In the genomic region with DNA sequence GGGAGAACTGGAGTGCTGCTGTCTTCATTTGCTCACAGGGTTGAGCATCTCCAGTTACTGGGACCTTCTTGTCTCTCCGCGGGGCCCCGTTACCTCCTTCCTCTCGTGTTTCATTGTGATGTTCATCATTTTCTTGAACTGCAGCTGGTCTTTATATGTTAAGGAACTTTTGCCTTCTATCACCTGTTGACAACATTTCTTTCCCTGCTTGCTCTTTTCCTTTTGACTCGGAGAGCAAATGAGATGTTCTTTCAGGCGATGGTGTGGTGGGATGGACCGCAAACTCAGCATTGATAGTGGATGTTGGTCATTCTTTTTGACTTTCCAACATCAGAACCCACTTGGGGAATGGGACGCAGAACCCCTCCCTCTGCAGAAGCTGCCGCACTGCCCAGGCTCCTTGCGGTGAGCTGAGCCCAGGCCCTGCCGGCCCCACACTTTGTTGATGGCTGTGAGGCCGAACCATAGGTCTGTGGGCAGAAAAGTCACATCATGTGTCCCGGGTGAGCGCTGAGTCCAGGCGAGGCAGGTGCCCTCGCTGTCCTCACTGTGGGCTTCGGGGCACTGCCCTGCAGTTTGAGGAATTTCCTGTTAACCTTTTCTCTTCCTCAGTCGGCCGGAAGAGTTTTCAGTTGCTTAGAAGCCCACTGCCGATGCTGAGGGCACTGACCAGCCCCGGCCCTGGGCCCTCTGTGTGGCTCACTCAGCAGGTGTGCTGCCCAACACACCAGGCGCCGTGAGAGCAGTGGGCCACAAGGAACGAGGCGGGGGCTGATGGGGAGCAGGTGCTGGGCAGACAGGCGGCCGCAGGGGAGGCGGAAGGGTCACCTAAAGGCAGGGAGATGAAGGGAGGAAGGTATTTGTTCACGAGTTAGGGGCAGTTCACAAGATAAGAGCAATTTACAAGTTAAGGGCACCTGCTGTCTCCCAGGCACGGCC, we compare ENCODE assay signal across 17 cellular contexts. TPM values are rescaled to one million over a fixed set of nuclear protein-coding genes. Genes with fewer than 3 reads are reported as not detected.
DNase-seq lines count a peak whose midpoint lies in the region; ATAC-seq, FAIRE-seq and TF ChIP-seq lines count a peak whose summit lies in the region.
"Had no signal": no experiment of that assay in that cellular context is flagged by ENCODE, and none has a peak within 500 bp of the region (broad histone marks: within the 10 kb centered on the region; RNA-seq: fewer than 3 reads in every experiment).

No MANE protein-coding gene starts in this region.

- TF ChIP-seq POLR2A in HepG2 (IDR thresholded peaks at IDR 0.05; ENCODE audit: insufficient read depth in 1 of 2, low read depth in 2 of 2, low read length in 2 of 2) (no peak; a peak in 1 of 4 replicates), right lobe of liver (IDR thresholded peaks at IDR 0.05) (no peak)

- WGBS in HepG2 (ENCODE audit: low lambda C conversion rate), result 57% methylated on average over 29 of the region's 30 CpGs
- 77% methylated on average over 16 of the region's 30 CpGs for WGBS in right lobe of liver (ENCODE audit: insufficient coverage, low coverage, low lambda C conversion rate, missing lambda C conversion rate)

- peaks cover 4 to 21% of the 10 kb centered on the region in 2 experiments; a peak in 3 of 5 replicates for H3K27me3 ChIP-seq in HepG2 (ENCODE audit: control insufficient read depth in 1 of 2, insufficient read depth in 2 of 2, low read length in 2 of 2)
- no peaks in the 10 kb centered on the region for H3K27me3 ChIP-seq in right lobe of liver
- H3K27me3 ChIP-seq in RWPE2 (ENCODE audit: insufficient read depth, poor library complexity, severe bottlenecking), result no peaks in the 10 kb centered on the region
- H3K27me3 ChIP-seq: BLaER1 treated with 17β-estradiol and CSF1 and Interleukin-3, amounts not matched to agents 10 nM and 100 nM had no signal

- CTCF ChIA-PET in HepG2 (lab: Yijun Ruan, JAX; ENCODE audit: low intra/inter-chr PET ratio, low total read pairs), result no interaction called here

- no peak overlapping the region for H3K27ac ChIP-seq in HepG2 (ENCODE audit: extremely low read length, insufficient read depth, low read length)
- H3K27ac ChIP-seq in right lobe of liver, result no peak overlapping the region
- H3K27ac ChIP-seq in RWPE2 (ENCODE audit: poor library complexity, severe bottlenecking), result no peak overlapping the region
- H3K27ac ChIP-seq in substantia nigra (ENCODE audit: low read depth, low read length, poor library complexity, severe bottlenecking), result no peak overlapping the region
- H3K27ac ChIP-seq: BLaER1 treated with 17β-estradiol and CSF1 and Interleukin-3, amounts not matched to agents 10 nM and 100 nM had no signal

- H3K4me2 ChIP-seq in HepG2 (ENCODE audit: low read depth, low read length), result no peak overlapping the region
- H3K4me2 ChIP-seq: BLaER1 treated with 17β-estradiol and CSF1 and Interleukin-3, amounts not matched to agents 10 nM and 100 nM had no signal

- ATAC-seq in HepG2 (peak; percentile 2), right lobe of liver (no peak), RWPE2 (ENCODE audit: low read depth) (no peak)
- ATAC-seq: GM12878, HCT116 had no signal

- no TSS peak for BruUV-seq in HepG2 (replicated peaks; lab: Mats Ljungman, UMichigan)

- no peak for TF ChIP-seq CTCF in HepG2 (CRISPR knock-in tag; IDR thresholded peaks at IDR 0.05)
- TF ChIP-seq CTCF in right lobe of liver (IDR thresholded peaks at IDR 0.05), result no peak
- TF ChIP-seq CTCF in RWPE2 (IDR thresholded peaks at IDR 0.05; ENCODE audit: poor library complexity, severe bottlenecking), result no peak

- in situ Hi-C loops in HepG2 (cut with HindIII; ENCODE audit: extremely low pct_ligation_motif_present, low pct_unique_long_range_greater_than_20kb), result no loop called here

- H4K20me1 ChIP-seq in HepG2 (ENCODE audit: insufficient read depth, low read length), result peaks cover 37% of the 10 kb centered on the region

- FAIRE-seq in HepG2 (lab: Jason Lieb, UNC), result no peak
- FAIRE-seq: GM12878, GM18507, H54 had no signal

- TF ChIP-seq RAD21 in HepG2 (CRISPR knock-in tag; IDR thresholded peaks at IDR 0.05), result no peak

- no peaks in the 10 kb centered on the region for H3K79me2 ChIP-seq in HepG2 (ENCODE audit: insufficient read depth, low read length)

- H2AFZ ChIP-seq in HepG2 (ENCODE audit: low read length), result no peak overlapping the region

- H3K9ac ChIP-seq in HepG2 (ENCODE audit: insufficient read depth, low read depth, low read length), result no peak overlapping the region
- H3K9ac ChIP-seq: BLaER1 treated with 17β-estradiol and CSF1 and Interleukin-3, amounts not matched to agents 10 nM and 100 nM had no signal

- H3K9me3 ChIP-seq in HepG2 (ENCODE audit: low read length), result no peaks in the 10 kb centered on the region
- no peaks in the 10 kb centered on the region for H3K9me3 ChIP-seq in right lobe of liver
- no peaks in the 10 kb centered on the region for H3K9me3 ChIP-seq in RWPE2 (ENCODE audit: severe bottlenecking)
- H3K9me3 ChIP-seq: BLaER1 treated with 17β-estradiol and CSF1 and Interleukin-3, amounts not matched to agents 10 nM and 100 nM had no signal

- intact Hi-C loops in HepG2 (cut with micrococcal nuclease; ENCODE audit: unreplicated experiment) (no loop called here), right lobe of liver (cut with DNase I) (no loop called here)

- H3K36me3 ChIP-seq in HepG2 (replicated peaks in 1 of 2; ENCODE audit: control insufficient read depth in 1 of 2, insufficient read depth in 2 of 2, low read length in 2 of 2) (peaks cover 10 to 18% of the 10 kb centered on the region in 2 experiments), right lobe of liver (peaks cover 10 to 17% (median 13%) of the 10 kb centered on the region in 4 donors), RWPE2 (ENCODE audit: low read depth) (peaks cover 19% of the 10 kb centered on the region)

- DNase-seq in HepG2 (ENCODE audit: low spot score) (no peak), right lobe of liver (no peak), RWPE2 (ENCODE audit: low spot score) (peak; percentile 72), left kidney (ENCODE audit: low read depth, low spot score) (peak; percentile 41), NCI-H2171 treated with DMSO at 0.1 percent for 48 hours (lab: John Stamatoyannopoulos, UW) (no peak), substantia nigra (lab: John Stamatoyannopoulos, UW) (no peak), SKM-1 (lab: John Stamatoyannopoulos, UW; ENCODE audit: unreplicated experiment) (no peak)
- DNase-seq: ACHN; Calu3; CD4-positive, CD25-positive, alpha-beta regulatory T cell; DMS 273 treated with DMSO at 0.1 percent for 48 hours had no signal

- TF ChIP-seq EP300 in HepG2 (IDR thresholded peaks at IDR 0.05; ENCODE audit: low read depth in 2 of 2, low read length in 2 of 2) (no peak), HepG2 (CRISPR knock-in tag; IDR thresholded peaks at IDR 0.05; ENCODE audit: borderline replicate concordance) (no peak)

- H3K4me3 ChIP-seq in HepG2 (replicated peaks in 1 of 3; ENCODE audit: insufficient read depth in 1 of 3, low read depth in 2 of 3, low read length in 3 of 3) (no peak overlapping the region), right lobe of liver (no peak overlapping the region), RWPE2 (ENCODE audit: severe bottlenecking) (no peak overlapping the region)
- H3K4me3 ChIP-seq: BLaER1 treated with 17β-estradiol and CSF1 and Interleukin-3, amounts not matched to agents 10 nM and 100 nM; GM12878 had no signal

- H3K4me1 ChIP-seq in HepG2 (ENCODE audit: insufficient read depth, low read length) (peaks cover 57% of the 10 kb centered on the region), right lobe of liver (peaks cover 0 to 16% (median 6%) of the 10 kb centered on the region in 4 donors), RWPE2 (ENCODE audit: insufficient read depth, poor library complexity, severe bottlenecking) (peaks cover 13% of the 10 kb centered on the region)

- POLR2A ChIA-PET in HepG2 (lab: Yijun Ruan, JAX), result no interaction called here

RNA-seq across cellular contexts. Expression of a gene that starts 7.4 kb away (rescaled TPM):
- 2,988 and 3,233 TPM in 2 replicates for total RNA-seq in HepG2 (2016; rRNA removed; fragmentation: Illumina TruSeq; extraction: Trizol)
- 6,142 and 6,743 TPM in 2 replicates for total RNA-seq in HepG2 (2016; cell fraction: cytosol; rRNA removed; fragmentation: Illumina TruSeq; extraction: Trizol; ENCODE audit: low read depth)
- 3,074 and 3,414 TPM in 2 replicates for total RNA-seq in HepG2 (2016; cell fraction: insoluble cytoplasmic fraction; rRNA removed; fragmentation: Illumina TruSeq; extraction: Trizol)
- 8,788 and 9,254 TPM in 2 replicates for total RNA-seq in HepG2 (2016; cell fraction: membrane; rRNA removed; fragmentation: Illumina TruSeq; extraction: Trizol)
- 1,061 and 1,137 TPM in 2 replicates for total RNA-seq in HepG2 (2016; cell fraction: nucleus; rRNA removed; fragmentation: Illumina TruSeq; extraction: Trizol)
- polyA plus RNA-seq in HepG2 (2011; rRNA removed), result 4,411 and 5,523 TPM in 2 replicates
- 4,701 and 9,932 TPM in 2 replicates for polyA plus RNA-seq in HepG2 (2011; cell fraction: cytosol; rRNA removed)
- polyA plus RNA-seq in HepG2 (2011; cell fraction: nucleus; rRNA removed), result 3,101 and 3,317 TPM in 2 replicates
- 3,379 and 4,912 TPM in 2 replicates for polyA plus RNA-seq in HepG2 (2012)
- polyA plus RNA-seq in HepG2 (2016; cell fraction: cytosol; fragmentation: Illumina TruSeq; extraction: Trizol; ENCODE audit: low read depth), result 8,773 and 9,300 TPM in 2 replicates
- 3,767 and 4,135 TPM in 2 replicates for polyA plus RNA-seq in HepG2 (2016; cell fraction: insoluble cytoplasmic fraction; fragmentation: Illumina TruSeq; extraction: Trizol; ENCODE audit: low read depth)
- polyA plus RNA-seq in HepG2 (2016; cell fraction: membrane; fragmentation: Illumina TruSeq; extraction: Trizol; ENCODE audit: low read depth), result 9,832 and 9,939 TPM in 2 replicates
- 2,257 and 2,556 TPM in 2 replicates for polyA plus RNA-seq in HepG2 (2016; cell fraction: nucleus; fragmentation: Illumina TruSeq; extraction: Trizol; ENCODE audit: insufficient read depth, low read depth)
- polyA minus RNA-seq in HepG2 (2011; rRNA and poly(A)+ RNA removed; ENCODE audit: low replicate concordance), result 1,096 and 3,482 TPM in 2 replicates
- 1,942 and 2,023 TPM in 2 replicates for polyA minus RNA-seq in HepG2 (2011; cell fraction: cytosol; rRNA and poly(A)+ RNA removed)
- 448 and 516 TPM in 2 replicates for polyA minus RNA-seq in HepG2 (2011; cell fraction: nucleus; rRNA and poly(A)+ RNA removed)
- 1,000 to 10,000 TPM in 2 of 6 experiments, 100 to 1,000 TPM in 4; 684 to 2,810 (median 731) TPM for total RNA-seq in right lobe of liver

RNA-seq across cellular contexts. Expression of a gene that starts 7.6 kb away (rescaled TPM):
- total RNA-seq in HepG2 (2016; rRNA removed; fragmentation: Illumina TruSeq; extraction: Trizol), result not detected in 2 replicates
- not detected in 2 replicates for total RNA-seq in HepG2 (2016; cell fraction: cytosol; rRNA removed; fragmentation: Illumina TruSeq; extraction: Trizol; ENCODE audit: low read depth)
- 0.15 TPM in 1 of 2 replicates, not detected in the other for total RNA-seq in HepG2 (2016; cell fraction: insoluble cytoplasmic fraction; rRNA removed; fragmentation: Illumina TruSeq; extraction: Trizol)
- not detected in 2 replicates for total RNA-seq in HepG2 (2016; cell fraction: membrane; rRNA removed; fragmentation: Illumina TruSeq; extraction: Trizol)
- not detected in 2 replicates for total RNA-seq in HepG2 (2016; cell fraction: nucleus; rRNA removed; fragmentation: Illumina TruSeq; extraction: Trizol)
- 0.59 and 2.1 TPM in 2 replicates for polyA plus RNA-seq in HepG2 (2011; rRNA removed)
- 0.19 and 0.32 TPM in 2 replicates for polyA plus RNA-seq in HepG2 (2011; cell fraction: cytosol; rRNA removed)
- 4.5 and 6.2 TPM in 2 replicates for polyA plus RNA-seq in HepG2 (2011; cell fraction: nucleus; rRNA removed)
- 0.27 and 0.35 TPM in 2 replicates for polyA plus RNA-seq in HepG2 (2012)
- not detected in 2 replicates for polyA plus RNA-seq in HepG2 (2016; cell fraction: cytosol; fragmentation: Illumina TruSeq; extraction: Trizol; ENCODE audit: low read depth)
- polyA plus RNA-seq in HepG2 (2016; cell fraction: insoluble cytoplasmic fraction; fragmentation: Illumina TruSeq; extraction: Trizol; ENCODE audit: low read depth), result not detected in 2 replicates
- polyA plus RNA-seq in HepG2 (2016; cell fraction: membrane; fragmentation: Illumina TruSeq; extraction: Trizol; ENCODE audit: low read depth), result 0.06 TPM in 1 of 2 replicates, not detected in the other
- polyA plus RNA-seq in HepG2 (2016; cell fraction: nucleus; fragmentation: Illumina TruSeq; extraction: Trizol; ENCODE audit: insufficient read depth, low read depth), result 0.52 and 1.2 TPM in 2 replicates
- 0.58 and 25.2 TPM in 2 replicates for polyA minus RNA-seq in HepG2 (2011; rRNA and poly(A)+ RNA removed; ENCODE audit: low replicate concordance)
- not detected in 2 replicates for polyA minus RNA-seq in HepG2 (2011; cell fraction: cytosol; rRNA and poly(A)+ RNA removed)
- 0.26 and 0.99 TPM in 2 replicates for polyA minus RNA-seq in HepG2 (2011; cell fraction: nucleus; rRNA and poly(A)+ RNA removed)
- total RNA-seq in right lobe of liver, result 1 to 10 TPM in 2 of 6 experiments, under 1 TPM in 4; 0.33 to 3.7 (median 0.77) TPM

RNA-seq across cellular contexts. Expression of a gene that starts 45.5 kb away (rescaled TPM):
- total RNA-seq in HepG2 (2016; rRNA removed; fragmentation: Illumina TruSeq; extraction: Trizol), result 19.7 and 37.6 TPM in 2 replicates
- total RNA-seq in HepG2 (2016; cell fraction: cytosol; rRNA removed; fragmentation: Illumina TruSeq; extraction: Trizol; ENCODE audit: low read depth), result 33.1 and 44.2 TPM in 2 replicates
- total RNA-seq in HepG2 (2016; cell fraction: insoluble cytoplasmic fraction; rRNA removed; fragmentation: Illumina TruSeq; extraction: Trizol), result 22.9 and 38.8 TPM in 2 replicates
- 21.1 and 25.9 TPM in 2 replicates for total RNA-seq in HepG2 (2016; cell fraction: membrane; rRNA removed; fragmentation: Illumina TruSeq; extraction: Trizol)
- 32.6 and 36.8 TPM in 2 replicates for total RNA-seq in HepG2 (2016; cell fraction: nucleus; rRNA removed; fragmentation: Illumina TruSeq; extraction: Trizol)
- polyA plus RNA-seq in HepG2 (2011; rRNA removed), result 40.2 and 52.2 TPM in 2 replicates
- 26.5 and 78.5 TPM in 2 replicates for polyA plus RNA-seq in HepG2 (2011; cell fraction: cytosol; rRNA removed)
- 52.0 and 101 TPM in 2 replicates for polyA plus RNA-seq in HepG2 (2011; cell fraction: nucleus; rRNA removed)
- polyA plus RNA-seq in HepG2 (2012), result 6.6 and 9.6 TPM in 2 replicates
- polyA plus RNA-seq in HepG2 (2016; cell fraction: cytosol; fragmentation: Illumina TruSeq; extraction: Trizol; ENCODE audit: low read depth), result 13.7 and 15.6 TPM in 2 replicates
- 23.0 and 24.6 TPM in 2 replicates for polyA plus RNA-seq in HepG2 (2016; cell fraction: insoluble cytoplasmic fraction; fragmentation: Illumina TruSeq; extraction: Trizol; ENCODE audit: low read depth)
- 18.2 and 22.6 TPM in 2 replicates for polyA plus RNA-seq in HepG2 (2016; cell fraction: membrane; fragmentation: Illumina TruSeq; extraction: Trizol; ENCODE audit: low read depth)
- polyA plus RNA-seq in HepG2 (2016; cell fraction: nucleus; fragmentation: Illumina TruSeq; extraction: Trizol; ENCODE audit: insufficient read depth, low read depth), result 75.4 and 78.7 TPM in 2 replicates
- polyA minus RNA-seq in HepG2 (2011; rRNA and poly(A)+ RNA removed; ENCODE audit: low replicate concordance), result 0.12 and 80.3 TPM in 2 replicates
- 12.5 and 17.6 TPM in 2 replicates for polyA minus RNA-seq in HepG2 (2011; cell fraction: cytosol; rRNA and poly(A)+ RNA removed)
- polyA minus RNA-seq in HepG2 (2011; cell fraction: nucleus; rRNA and poly(A)+ RNA removed), result 3.5 and 4.8 TPM in 2 replicates
- total RNA-seq in right lobe of liver, result under 1 TPM in 1 of 6 experiments, not detected in 5; 0.93 TPM
- total RNA-seq: Calu3; CD4-positive, CD25-positive, alpha-beta regulatory T cell; Daoy; GM12878 had no signal
- polyA plus RNA-seq: CD4-positive, CD25-positive, alpha-beta regulatory T cell; GM12878 had no signal

RNA-seq across cellular contexts. Expression of a gene that starts 59.7 kb away (rescaled TPM):
- total RNA-seq in HepG2 (2016; rRNA removed; fragmentation: Illumina TruSeq; extraction: Trizol) (63.9 and 136 TPM in 2 replicates), right lobe of liver (10 to 100 TPM; 44.0 to 70.5 (median 57.0) TPM)
- total RNA-seq in HepG2 (2016; cell fraction: cytosol; rRNA removed; fragmentation: Illumina TruSeq; extraction: Trizol; ENCODE audit: low read depth), result 47.1 and 47.6 TPM in 2 replicates
- 54.6 and 131 TPM in 2 replicates for total RNA-seq in HepG2 (2016; cell fraction: insoluble cytoplasmic fraction; rRNA removed; fragmentation: Illumina TruSeq; extraction: Trizol)
- total RNA-seq in HepG2 (2016; cell fraction: membrane; rRNA removed; fragmentation: Illumina TruSeq; extraction: Trizol), result 46.3 and 47.0 TPM in 2 replicates
- 148 and 166 TPM in 2 replicates for total RNA-seq in HepG2 (2016; cell fraction: nucleus; rRNA removed; fragmentation: Illumina TruSeq; extraction: Trizol)
- 66.0 and 77.5 TPM in 2 replicates for polyA plus RNA-seq in HepG2 (2011; rRNA removed)
- polyA plus RNA-seq in HepG2 (2011; cell fraction: cytosol; rRNA removed), result 41.6 and 46.2 TPM in 2 replicates
- 327 and 378 TPM in 2 replicates for polyA plus RNA-seq in HepG2 (2011; cell fraction: nucleus; rRNA removed)
- 69.0 and 72.2 TPM in 2 replicates for polyA plus RNA-seq in HepG2 (2012)
- 8.2 and 9.5 TPM in 2 replicates for polyA plus RNA-seq in HepG2 (2016; cell fraction: cytosol; fragmentation: Illumina TruSeq; extraction: Trizol; ENCODE audit: low read depth)
- polyA plus RNA-seq in HepG2 (2016; cell fraction: insoluble cytoplasmic fraction; fragmentation: Illumina TruSeq; extraction: Trizol; ENCODE audit: low read depth), result 43.3 and 56.0 TPM in 2 replicates
- polyA plus RNA-seq in HepG2 (2016; cell fraction: membrane; fragmentation: Illumina TruSeq; extraction: Trizol; ENCODE audit: low read depth), result 16.9 and 17.6 TPM in 2 replicates
- polyA plus RNA-seq in HepG2 (2016; cell fraction: nucleus; fragmentation: Illumina TruSeq; extraction: Trizol; ENCODE audit: insufficient read depth, low read depth), result 304 and 336 TPM in 2 replicates
- 76.1 and 106 TPM in 2 replicates for polyA minus RNA-seq in HepG2 (2011; rRNA and poly(A)+ RNA removed; ENCODE audit: low replicate concordance)
- 59.0 and 61.6 TPM in 2 replicates for polyA minus RNA-seq in HepG2 (2011; cell fraction: cytosol; rRNA and poly(A)+ RNA removed)
- polyA minus RNA-seq in HepG2 (2011; cell fraction: nucleus; rRNA and poly(A)+ RNA removed), result 140 and 143 TPM in 2 replicates

Comparison
In these comparisons a context has a peak if more than half of its experiments do, and no peak if none do; other contexts are left out.
1. RNA of a gene that starts 45.5 kb away (total RNA-seq): 19.7 to 44.2 TPM in HepG2; 0.93 TPM in right lobe of liver; every median in the first group is over 10 times any median in the second.
2. DNase-seq: peak in RWPE2 (single experiment) and left kidney (single experiment); none in HepG2 (single experiment), right lobe of liver (0 of 3), NCI-H2171 treated with DMSO at 0.1 percent for 48 hours (single experiment), substantia nigra (0 of 49) and SKM-1 (single experiment).